In genomic region chr17:15096511-15096910, GRCh38 we compare ENCODE assay signal across 24 cellular contexts.
"Had no signal": no experiment of that assay in that cellular context is flagged by ENCODE, and none has a peak within 500 bp of the region (broad histone marks: within the 10 kb centered on the region; RNA-seq: fewer than 3 reads in every experiment).

No MANE protein-coding gene starts in this region.

- H3K9me3 ChIP-seq: ovary, psoas muscle, right lobe of liver, sigmoid colon, stomach, thoracic aorta, thyroid gland, tibial nerve, upper lobe of left lung, vagina had no signal

- H3K36me3 ChIP-seq: neural progenitor cell, ovary, right lobe of liver, sigmoid colon, stomach, thoracic aorta, thyroid gland, tibial nerve, upper lobe of left lung, vagina had no signal

- H3K27me3 ChIP-seq: neural progenitor cell, ovary, right lobe of liver, stomach, thyroid gland, tibial nerve, upper lobe of left lung, vagina had no signal

- H3K9ac ChIP-seq: neural progenitor cell, parathyroid adenoma had no signal

- H3K27ac ChIP-seq: neural progenitor cell, ovary, parathyroid adenoma, psoas muscle, right lobe of liver, sigmoid colon, stomach, thoracic aorta, thyroid gland, tibial nerve, upper lobe of left lung, vagina had no signal

- DNase-seq: natural killer cell; occipital lobe; ovary; posterior cingulate gyrus; psoas muscle; right cardiac atrium; right lobe of liver; sigmoid colon; small intestine; stimulated activated CD4-positive, alpha-beta T cell treated with anti-CD3 and anti-CD28 coated beads, Interleukin-15, amount 100 ng/mL, for 24 hours; stimulated activated CD4-positive, alpha-beta T cell treated with anti-CD3 and anti-CD28 coated beads, Interleukin-2, amount 100 ng/mL, for 24 hours; stimulated activated CD4-positive, alpha-beta T cell treated with anti-CD3 and anti-CD28 coated beads, Interleukin-2, amount 100 ng/mL, for 48 hours; stimulated activated CD4-positive, alpha-beta T cell treated with anti-CD3 and anti-CD28 coated beads, Interleukin-4, amount 100 ng/mL, for 24 hours; stimulated activated naive B cell treated with anti-CD40 and anti-IgM and Interleukin-4, amounts not matched to agents 10 μg/mL and 1 μg/mL and 100 μg/mL, for 72 hours; stimulated activated naive CD4-positive, alpha-beta T cell treated with Interleukin-2 at 50 U/mL for 16 hours; stomach; thyroid gland; upper lobe of left lung had no signal

- H3K4me1 ChIP-seq: parathyroid adenoma, psoas muscle, right lobe of liver, sigmoid colon, stomach, thyroid gland, tibial nerve, upper lobe of left lung, vagina had no signal

- ATAC-seq: natural killer cell; psoas muscle; right cardiac atrium; right lobe of liver; stimulated activated effector memory CD8-positive, alpha-beta T cell treated with anti-CD3 and anti-CD28 coated beads, Interleukin-12 subunit alpha, Interleukin-12 subunit beta, amount 100 ng/mL, for 72 hours; stimulated activated naive B cell treated with anti-CD40 and anti-IgM and Interleukin-4, amounts not matched to agents 10 μg/mL and 1 μg/mL and 100 μg/mL, for 72 hours had no signal

- H3K4me3 ChIP-seq: neural progenitor cell, ovary, psoas muscle, right lobe of liver, sigmoid colon, stomach, thoracic aorta, thyroid gland, tibial nerve, upper lobe of left lung, vagina had no signal
